14 cellular contexts compared by ENCODE assay signal in the genomic region with DNA sequence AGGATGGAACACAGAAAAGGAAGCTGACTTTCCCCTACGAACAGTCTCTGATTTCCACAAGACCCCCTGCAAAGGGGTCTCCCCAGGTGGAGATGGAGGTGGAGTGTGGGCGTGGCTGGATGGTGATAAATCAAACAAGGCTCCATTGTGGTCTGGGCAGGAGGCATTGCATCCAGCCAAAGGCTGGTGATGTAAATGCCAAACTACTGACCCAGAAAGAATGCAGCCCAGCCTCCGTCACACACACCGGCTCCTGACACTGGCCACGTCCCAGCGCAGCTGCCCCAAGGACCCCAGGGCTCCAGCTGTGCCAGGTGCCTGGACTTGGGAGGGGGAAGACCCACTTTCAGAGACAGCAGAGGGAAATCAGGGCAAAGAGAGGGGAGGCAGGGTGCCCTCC. TPM values are rescaled to one million over a fixed set of nuclear protein-coding genes. Genes with fewer than 3 reads are reported as not detected.
DNase-seq lines count a peak whose midpoint lies in the region; ATAC-seq and TF ChIP-seq lines count a peak whose summit lies in the region.
"Had no signal": no experiment of that assay in that cellular context is flagged by ENCODE, and none has a peak within 500 bp of the region (broad histone marks: within the 10 kb centered on the region; RNA-seq: fewer than 3 reads in every experiment).

No MANE protein-coding gene starts in this region.

- no peak overlapping the region for H2BK15ac ChIP-seq in mesenchymal stem cell (ENCODE audit: low read depth, poor library complexity, severe bottlenecking)

- H3K4ac ChIP-seq in mesenchymal stem cell (ENCODE audit: low read depth in 1 of 2, low read length in 2 of 2) = no peak overlapping the region

- H2AK5ac ChIP-seq in mesenchymal stem cell (ENCODE audit: low read length, severe bottlenecking) = peak overlapping the region; percentile 80

- no peak for ATAC-seq in left colon
- no peak for ATAC-seq in HG03342 (IDR thresholded peaks at IDR 0.05; ENCODE audit: unreplicated experiment)

- H3K18ac ChIP-seq in mesenchymal stem cell (ENCODE audit: low read depth in 1 of 2, low read length in 2 of 2) = no peak overlapping the region

- no peak for TF ChIP-seq CTCF in mammary epithelial cell (conservative IDR thresholded peaks at IDR 0.05 in 1 of 2, IDR thresholded peaks at IDR 0.05 in 1 of 2; ENCODE audit: extremely low read depth in 1 of 2, insufficient read depth in 1 of 2, low read depth in 1 of 2, low read length in 2 of 2)

- peaks cover 99% of the 10 kb centered on the region for H3K79me2 ChIP-seq in mammary epithelial cell (ENCODE audit: insufficient read depth, low read length)

- intact Hi-C loops in mammary epithelial cell (cut with micrococcal nuclease) = no loop called here
- intact Hi-C loops in left colon (cut with DNase I, micrococcal nuclease) = no loop called here

- H3K4me1 ChIP-seq in mammary epithelial cell (ENCODE audit: insufficient read depth, low read length) (peaks cover 46% of the 10 kb centered on the region), mesenchymal stem cell (ENCODE audit: control insufficient read depth, insufficient read depth, low read depth, low read length) (peaks cover 40% of the 10 kb centered on the region)

- H3K9ac ChIP-seq in mammary epithelial cell (ENCODE audit: insufficient read depth, low read length) = no peak overlapping the region
- H3K9ac ChIP-seq in mesenchymal stem cell (ENCODE audit: low read length) = no peak overlapping the region
- H3K9ac ChIP-seq: BLaER1 treated with 17β-estradiol and CSF1 and Interleukin-3, amounts not matched to agents 10 nM and 100 nM had no signal

- H3K27me3 ChIP-seq in mammary epithelial cell (ENCODE audit: insufficient read depth, low read length) = no peaks in the 10 kb centered on the region
- H3K27me3 ChIP-seq in mesenchymal stem cell (ENCODE audit: control insufficient read depth in 1 of 2, insufficient read depth in 1 of 2, low read length in 2 of 2) = no peaks in the 10 kb centered on the region
- H3K27me3 ChIP-seq: BLaER1 treated with 17β-estradiol and CSF1 and Interleukin-3, amounts not matched to agents 10 nM and 100 nM had no signal

- H3K36me3 ChIP-seq in mammary epithelial cell (ENCODE audit: insufficient read depth, low read length) = no peaks in the 10 kb centered on the region
- peaks cover 0 to 5% of the 10 kb centered on the region in 2 experiments for H3K36me3 ChIP-seq in mesenchymal stem cell (ENCODE audit: control insufficient read depth in 1 of 2, insufficient read depth in 2 of 2, low read depth in 1 of 2, low read length in 2 of 2)

- no peak overlapping the region for H2BK5ac ChIP-seq in mesenchymal stem cell (ENCODE audit: low read depth, low read length, poor library complexity, severe bottlenecking)

- no peak overlapping the region for H2BK12ac ChIP-seq in mesenchymal stem cell (ENCODE audit: low read length in 2 of 2)

- H4K8ac ChIP-seq in mesenchymal stem cell (ENCODE audit: low read length) = peak overlapping the region; percentile 68

- no peaks in the 10 kb centered on the region for H3K9me3 ChIP-seq in mammary epithelial cell (replicated peaks; ENCODE audit: insufficient read depth, low read length)
- no peaks in the 10 kb centered on the region for H3K9me3 ChIP-seq in mesenchymal stem cell (ENCODE audit: control insufficient read depth, low read length)
- H3K9me3 ChIP-seq: BLaER1 treated with 17β-estradiol and CSF1 and Interleukin-3, amounts not matched to agents 10 nM and 100 nM; HAP-1 had no signal

- H3K79me1 ChIP-seq in mesenchymal stem cell (replicated peaks; ENCODE audit: low read length, poor library complexity, severe bottlenecking) = no peaks in the 10 kb centered on the region

- H2BK120ac ChIP-seq in mesenchymal stem cell (ENCODE audit: low read depth, low read length) = no peak overlapping the region

- H3K27ac ChIP-seq in mammary epithelial cell (ENCODE audit: insufficient read depth, low read depth, low read length) (peak overlapping the region; percentile 48), mesenchymal stem cell (ENCODE audit: low read length, poor library complexity, severe bottlenecking) (peak overlapping the region; percentile 73)
- H3K27ac ChIP-seq: BLaER1 treated with 17β-estradiol and CSF1 and Interleukin-3, amounts not matched to agents 10 nM and 100 nM had no signal

- peak overlapping the region; percentile 70 for H3K4me2 ChIP-seq in mammary epithelial cell (ENCODE audit: insufficient read depth, low read depth, low read length)
- peak overlapping the region; percentile 13 for H3K4me2 ChIP-seq in mesenchymal stem cell (ENCODE audit: low read length, poor library complexity, severe bottlenecking)

- DNase-seq in COR-L47 (lab: John Stamatoyannopoulos, UW) = peak; percentile 46
- DNase-seq in LHCN-M2 (ENCODE audit: low read depth) = peak; percentile 22
- peak; percentile 66 for DNase-seq in mammary epithelial cell
- DNase-seq in mesenchymal stem cell = no peak
- no peak for DNase-seq in DMS79 treated with DMSO at 0.1 percent for 48 hours (lab: John Stamatoyannopoulos, UW)
- no peak for DNase-seq in left colon
- no peak for DNase-seq in nucleus accumbens (lab: John Stamatoyannopoulos, UW)
- DNase-seq: activated CD4-positive, alpha-beta T cell treated with anti-CD3 and anti-CD28 coated beads, Interleukin-2, amount 50 U/mL, for 48 hours; activated gamma-delta T cell; midbrain; NCI-H446 treated with DMSO at 0.1 percent for 48 hours had no signal

- H4K20me1 ChIP-seq in mammary epithelial cell (ENCODE audit: insufficient read depth, low read length) = peaks cover 13% of the 10 kb centered on the region

- H4K91ac ChIP-seq in mesenchymal stem cell (ENCODE audit: low read length) = peak overlapping the region; percentile 52

- no peak overlapping the region for H3K23ac ChIP-seq in mesenchymal stem cell (ENCODE audit: low read length in 2 of 2)

- CTCF ChIA-PET in mammary epithelial cell (lab: Charles Lee; ENCODE audit: low non-redundant PET) = no interaction called here

- in situ Hi-C loops in mammary epithelial cell (cut with MboI; ENCODE audit: low sequenced_read_pairs in 2 of 2) = no loop called here

- no peak overlapping the region for H3K14ac ChIP-seq in mesenchymal stem cell (ENCODE audit: low read length in 2 of 2)

- no TSS peak for BruUV-seq in mammary epithelial cell (replicated peaks; lab: Mats Ljungman, UMichigan)

- WGBS in mammary epithelial cell (ENCODE audit: low coverage, missing lambda C conversion rate) = 23% methylated on average over 6 of the region's 6 CpGs
- 65% methylated on average over 5 of the region's 6 CpGs for WGBS in mesenchymal stem cell

- H2AFZ ChIP-seq in mammary epithelial cell (ENCODE audit: low read depth, low read length) (no peak overlapping the region), mesenchymal stem cell (ENCODE audit: low read depth, low read length) (no peak overlapping the region)

- dilution Hi-C loops in mammary epithelial cell (cut with HindIII; ENCODE audit: low sequenced_read_pairs) = no loop called here

- H3K4me3 ChIP-seq in mammary epithelial cell (replicated peaks in 1 of 3; ENCODE audit: insufficient read depth in 1 of 3, low read depth in 2 of 3, low read length in 3 of 3) = no peak overlapping the region
- H3K4me3 ChIP-seq in mesenchymal stem cell (ENCODE audit: insufficient read depth in 1 of 2, low read depth in 1 of 2, low read length in 2 of 2) = no peak overlapping the region
- H3K4me3 ChIP-seq: BLaER1 treated with 17β-estradiol and CSF1 and Interleukin-3, amounts not matched to agents 10 nM and 100 nM; HAP-1 had no signal

RNA-seq across cellular contexts. Expression of gene SLC7A1, which starts 6.3 kb away (rescaled TPM):
- total RNA-seq in LHCN-M2 (2014; rRNA removed) = 8.9 and 13.8 TPM in 2 replicates
- 18.0 TPM for polyA plus RNA-seq in LHCN-M2 (2012)
- total RNA-seq in mammary epithelial cell = 100 to 1,000 TPM in 1 of 2 donors, 10 to 100 TPM in 1; 82.7 to 176 TPM
- polyA plus RNA-seq in mammary epithelial cell = 30.9 TPM
- 105 TPM for polyA minus RNA-seq in mammary epithelial cell
- polyA plus RNA-seq in mesenchymal stem cell (2013, experiment 1 of 2) = 14.6 TPM
- polyA plus RNA-seq in mesenchymal stem cell (2013, experiment 2 of 2) = 14.5 TPM
- total RNA-seq in left colon = 10 to 100 TPM; 39.9 to 56.9 TPM

Comparison
In these comparisons a context has a peak if more than half of its experiments do, and no peak if none do; other contexts are left out.
1. DNase-seq: peak in COR-L47 (single experiment), LHCN-M2 (single experiment) and mammary epithelial cell (single experiment); none in mesenchymal stem cell (single experiment), DMS79 treated with DMSO at 0.1 percent for 48 hours (single experiment), left colon (0 of 2) and nucleus accumbens (0 of 56).